In the genomic region with DNA sequence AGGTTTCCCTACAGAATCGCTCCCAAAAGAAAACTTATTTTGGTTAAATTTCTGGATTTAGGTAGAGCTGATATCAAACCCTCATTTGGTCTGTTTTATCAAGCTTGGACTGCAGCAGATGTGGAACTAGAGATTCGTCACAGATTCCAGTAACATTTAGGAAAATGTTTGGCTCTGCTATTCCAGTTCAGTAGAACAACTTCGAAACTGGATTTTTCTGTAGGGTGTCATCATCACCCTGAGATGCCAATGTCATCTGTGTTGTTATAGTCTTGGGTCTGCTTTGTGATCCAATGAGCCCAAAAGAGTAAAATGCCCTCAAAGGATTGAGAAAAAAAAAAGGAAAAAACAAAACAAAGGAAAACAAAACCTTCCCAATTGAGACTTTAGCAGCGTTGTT, we compare ENCODE assay signal across 21 cellular contexts. TPM values are rescaled to one million over a fixed set of nuclear protein-coding genes. Genes with fewer than 3 reads are reported as not detected.
DNase-seq lines count a peak whose midpoint lies in the region; ATAC-seq, FAIRE-seq and TF ChIP-seq lines count a peak whose summit lies in the region.
"Had no signal": no experiment of that assay in that cellular context is flagged by ENCODE, and none has a peak within 500 bp of the region (broad histone marks: within the 10 kb centered on the region; RNA-seq: fewer than 3 reads in every experiment).

No MANE protein-coding gene starts in this region.

- DNase-seq in AG20443 (ENCODE audit: low spot score), result peak; percentile 43
- no peak for DNase-seq in RWPE2 (ENCODE audit: low spot score)
- DNase-seq in fibroblast of villous mesenchyme (ENCODE audit: low read depth), result peak; percentile 47
- no peak for DNase-seq in HUDEP-2 (lab: John Stamatoyannopoulos, UW; ENCODE audit: unreplicated experiment in 76 of 76)
- no peak for DNase-seq in foreskin melanocyte
- no peak for DNase-seq in pancreas
- DNase-seq: activated CD4-positive, alpha-beta T cell treated with anti-CD3 and anti-CD28 coated beads for 1 hour; activated gamma-delta T cell; AML-193; amygdala; GF-D8; mucosa of descending colon; NCI-H1694 treated with DMSO at 0.1 percent for 48 hours; ovary; SJCRH30 had no signal

- H3K9me3 ChIP-seq in RWPE2 (ENCODE audit: severe bottlenecking) (no peaks in the 10 kb centered on the region), pancreas (no peaks in the 10 kb centered on the region)
- H3K9me3 ChIP-seq: mucosa of descending colon, ovary, SJCRH30 had no signal

- 66 to 67% methylated on average over 4 of the region's 4 CpGs for WGBS in pancreas, 2 donors

- no peak for ATAC-seq in RWPE2 (ENCODE audit: low read depth)
- ATAC-seq in pancreas, result no peak
- ATAC-seq in HG03442 (IDR thresholded peaks at IDR 0.05; ENCODE audit: unreplicated experiment), result no peak
- ATAC-seq: mucosa of descending colon; stimulated activated memory B cell treated with anti-CD40 and anti-IgM and Interleukin-4, amounts not matched to agents 10 μg/mL and 1 μg/mL and 100 μg/mL, for 72 hours had no signal

- no peak overlapping the region for H3K4me3 ChIP-seq in RWPE2 (ENCODE audit: severe bottlenecking)
- no peak overlapping the region for H3K4me3 ChIP-seq in fibroblast of villous mesenchyme (ENCODE audit: low read depth, low read length)
- H3K4me3 ChIP-seq in skin epidermis, result no peak overlapping the region
- no peak overlapping the region for H3K4me3 ChIP-seq in pancreas
- H3K4me3 ChIP-seq: hepatocyte, mucosa of descending colon, ovary, SJCRH30 had no signal

- no peaks in the 10 kb centered on the region for H3K27me3 ChIP-seq in RWPE2 (ENCODE audit: insufficient read depth, poor library complexity, severe bottlenecking)
- H3K27me3 ChIP-seq in pancreas, result no peaks in the 10 kb centered on the region
- H3K27me3 ChIP-seq: hepatocyte, ovary, SJCRH30 had no signal

- no peak for FAIRE-seq in pancreas (lab: Jason Lieb, UNC)
- FAIRE-seq: H54, HTR-8/SVneo had no signal

- no peak for TF ChIP-seq CTCF in RWPE2 (IDR thresholded peaks at IDR 0.05; ENCODE audit: poor library complexity, severe bottlenecking)
- no peak for TF ChIP-seq CTCF in fibroblast of villous mesenchyme (IDR thresholded peaks at IDR 0.05; ENCODE audit: insufficient read depth, low read depth, low read length)
- no peak for TF ChIP-seq CTCF in pancreas (IDR thresholded peaks at IDR 0.05)

- peaks cover 6% of the 10 kb centered on the region for H3K4me1 ChIP-seq in RWPE2 (ENCODE audit: insufficient read depth, poor library complexity, severe bottlenecking)
- H3K4me1 ChIP-seq in pancreas, result no peaks in the 10 kb centered on the region
- H3K4me1 ChIP-seq: SJCRH30 had no signal

- intact Hi-C loops in pancreas (cut with DNase I), result no loop called here

- H3K36me3 ChIP-seq in RWPE2 (ENCODE audit: low read depth) (peaks cover 86% of the 10 kb centered on the region), pancreas (no peaks in the 10 kb centered on the region)
- H3K36me3 ChIP-seq: ovary, SJCRH30 had no signal

- peak overlapping the region; percentile 14 for H3K27ac ChIP-seq in RWPE2 (ENCODE audit: poor library complexity, severe bottlenecking)
- H3K27ac ChIP-seq in skin epidermis, result peak overlapping the region in 11 of 21 experiments; percentile 17 to 78 (median 51)
- no peak overlapping the region for H3K27ac ChIP-seq in pancreas
- H3K27ac ChIP-seq: hepatocyte, SJCRH30 had no signal

RNA-seq across cellular contexts. Expression of a gene that starts 55.4 kb away (rescaled TPM):
- total RNA-seq in fibroblast of villous mesenchyme (4.8 and 27.6 TPM in 2 replicates), pancreas (10 to 100 TPM in 2 of 6 donors, 1 to 10 TPM in 4; 1.3 to 31.2 (median 2.2) TPM)
- 1 to 10 TPM; 1.8 to 2.7 TPM for polyA plus RNA-seq in pancreas

Comparison
In these comparisons a context has a peak if more than half of its experiments do, and no peak if none do; other contexts are left out.
1. DNase-seq: peak in AG20443 (single experiment) and fibroblast of villous mesenchyme (single experiment); none in RWPE2 (single experiment), HUDEP-2 (0 of 76), foreskin melanocyte (single experiment) and pancreas (0 of 6).
2. H3K27ac ChIP-seq: peak in RWPE2 (single experiment) and skin epidermis (11 of 21); none in pancreas (0 of 4).